ENCODE assay signal across 20 cellular contexts in genomic region chr11:94673353-94673752, GRCh38.
"Had no signal": no experiment of that assay in that cellular context is flagged by ENCODE, and none has a peak within 500 bp of the region (broad histone marks: within the 10 kb centered on the region; RNA-seq: fewer than 3 reads in every experiment).

No MANE protein-coding gene starts in this region.

- H3K27ac Mint-ChIP-seq: activated B cell treated with CpG ODN at 0.5 μM for 24 hours; activated CD4-positive, alpha-beta T cell treated with anti-CD3 and anti-CD28 coated beads, Interleukin-2, amount 10 ng/mL, durations not matched to agents 24 days and 14 days; activated CD8-positive, alpha-beta memory T cell treated with anti-CD3 and anti-CD28 coated beads, Interleukin-2, amount 10 ng/mL, durations not matched to agents 7 days and 5 days; activated naive CD4-positive, alpha-beta T cell treated with anti-CD3 and anti-CD28 coated beads, Interleukin-2, amount 50 U/mL, for 24 hours; activated T-cell treated with anti-CD3 and anti-CD28 coated beads, Interleukin-2, amount 50 U/mL, for 24 hours; activated T-helper 1 cell treated with anti-CD3 and anti-CD28 coated beads, Interleukin-12 subunit alpha, Interleukin-12 subunit beta, Interleukin-2, Interleukin-4 antibody, amounts not matched to agents 30 ng/mL and 10 ng/mL and 1 ng/mL, durations not matched to agents 14 hours and 24 hours and 36 hours; T-cell had no signal

- ATAC-seq: activated CD8-positive, alpha-beta memory T cell treated with anti-CD3 and anti-CD28 coated beads, Interleukin-2, amount 10 ng/mL, durations not matched to agents 7 days and 5 days; K562; PC-3; T-cell had no signal

- H3K27ac ChIP-seq: breast epithelium had no signal

- H3K36me3 Mint-ChIP-seq: activated CD8-positive, alpha-beta memory T cell treated with anti-CD3 and anti-CD28 coated beads, Interleukin-2, amount 10 ng/mL, durations not matched to agents 7 days and 5 days; activated naive CD4-positive, alpha-beta T cell treated with anti-CD3 and anti-CD28 coated beads, Interleukin-2, amount 50 U/mL, for 24 hours; T-cell had no signal

- H3K4me1 Mint-ChIP-seq: activated B cell treated with CpG ODN at 0.5 μM for 24 hours; activated CD4-positive, alpha-beta T cell treated with anti-CD3 and anti-CD28 coated beads, Interleukin-2, amount 10 ng/mL, durations not matched to agents 24 days and 14 days; activated CD8-positive, alpha-beta memory T cell treated with anti-CD3 and anti-CD28 coated beads, Interleukin-2, amount 10 ng/mL, durations not matched to agents 7 days and 5 days; activated naive CD4-positive, alpha-beta T cell treated with anti-CD3 and anti-CD28 coated beads, Interleukin-2, amount 50 U/mL, for 24 hours; T-cell had no signal

- DNase-seq: activated B cell treated with CpG ODN at 0.5 μM for 24 hours; activated CD4-positive, alpha-beta T cell treated with anti-CD3 and anti-CD28 coated beads for 1 hour; activated CD4-positive, alpha-beta T cell treated with anti-CD3 and anti-CD28 coated beads, Interleukin-2, amount 10 ng/mL, durations not matched to agents 24 days and 14 days; activated CD4-positive, alpha-beta T cell treated with anti-CD3 and anti-CD28 coated beads, Interleukin-2, amount 50 U/mL, for 48 hours; activated CD8-positive, alpha-beta memory T cell treated with anti-CD3 and anti-CD28 coated beads, Interleukin-2, amount 10 ng/mL, durations not matched to agents 7 days and 5 days; activated effector memory CD4-positive, alpha-beta T cell treated with Interleukin-2 at 50 U/mL for 16 hours; activated naive CD4-positive, alpha-beta T cell; activated T-cell treated with anti-CD3 and anti-CD28 coated beads, Interleukin-2, amount 50 U/mL, for 24 hours; aorta; Karpas-422; NCI-H510A treated with DMSO at 0.1 percent for 48 hours; SHP77 treated with DMSO at 0.1 percent for 48 hours; T-cell; T-helper 2 cell; T1000 had no signal

- H3K9me3 Mint-ChIP-seq: activated B cell treated with CpG ODN at 0.5 μM for 24 hours; activated CD4-positive, alpha-beta T cell treated with anti-CD3 and anti-CD28 coated beads, Interleukin-2, amount 10 ng/mL, durations not matched to agents 24 days and 14 days; activated naive CD4-positive, alpha-beta T cell treated with anti-CD3 and anti-CD28 coated beads, Interleukin-2, amount 50 U/mL, for 24 hours; activated T-cell treated with anti-CD3 and anti-CD28 coated beads, Interleukin-2, amount 50 U/mL, for 24 hours; activated T-helper 1 cell treated with anti-CD3 and anti-CD28 coated beads, Interleukin-12 subunit alpha, Interleukin-12 subunit beta, Interleukin-2, Interleukin-4 antibody, amounts not matched to agents 30 ng/mL and 10 ng/mL and 1 ng/mL, durations not matched to agents 14 hours and 24 hours and 36 hours; T-cell had no signal

- H3K4me3 Mint-ChIP-seq: activated B cell treated with CpG ODN at 0.5 μM for 24 hours; activated CD4-positive, alpha-beta T cell treated with anti-CD3 and anti-CD28 coated beads, Interleukin-2, amount 10 ng/mL, durations not matched to agents 24 days and 14 days; activated CD8-positive, alpha-beta memory T cell treated with anti-CD3 and anti-CD28 coated beads, Interleukin-2, amount 10 ng/mL, durations not matched to agents 7 days and 5 days; activated naive CD4-positive, alpha-beta T cell treated with anti-CD3 and anti-CD28 coated beads, Interleukin-2, amount 50 U/mL, for 24 hours; activated T-cell treated with anti-CD3 and anti-CD28 coated beads, Interleukin-2, amount 50 U/mL, for 24 hours; activated T-helper 1 cell treated with anti-CD3 and anti-CD28 coated beads, Interleukin-12 subunit alpha, Interleukin-12 subunit beta, Interleukin-2, Interleukin-4 antibody, amounts not matched to agents 30 ng/mL and 10 ng/mL and 1 ng/mL, durations not matched to agents 14 hours and 24 hours and 36 hours; T-cell had no signal

- H3K27me3 Mint-ChIP-seq: activated B cell treated with CpG ODN at 0.5 μM for 24 hours; activated CD4-positive, alpha-beta T cell treated with anti-CD3 and anti-CD28 coated beads, Interleukin-2, amount 10 ng/mL, durations not matched to agents 24 days and 14 days; activated CD8-positive, alpha-beta memory T cell treated with anti-CD3 and anti-CD28 coated beads, Interleukin-2, amount 10 ng/mL, durations not matched to agents 7 days and 5 days; activated naive CD4-positive, alpha-beta T cell treated with anti-CD3 and anti-CD28 coated beads, Interleukin-2, amount 50 U/mL, for 24 hours; activated T-cell treated with anti-CD3 and anti-CD28 coated beads, Interleukin-2, amount 50 U/mL, for 24 hours had no signal
